11 cellular contexts compared by ENCODE assay signal in the genomic region with DNA sequence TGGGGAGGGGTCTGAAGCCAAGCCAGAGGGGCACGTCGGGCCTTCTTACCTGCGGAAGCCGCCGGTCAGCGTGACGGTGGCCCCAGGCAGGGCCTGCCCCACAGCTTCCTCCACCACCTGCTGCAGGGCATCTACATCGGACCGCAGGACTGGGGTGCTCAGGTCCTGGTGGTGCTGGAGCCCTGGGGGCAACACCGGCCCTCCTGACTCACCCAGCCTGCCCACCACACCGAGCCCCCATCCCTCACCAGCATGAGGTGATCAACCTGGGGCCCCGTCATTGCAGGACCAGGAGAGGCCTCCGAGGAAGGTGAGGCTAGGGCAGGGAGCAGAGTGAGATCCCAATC. TPM values are rescaled to one million over a fixed set of nuclear protein-coding genes. Genes with fewer than 3 reads are reported as not detected.
DNase-seq lines count a peak whose midpoint lies in the region; ATAC-seq and TF ChIP-seq lines count a peak whose summit lies in the region.
"Had no signal": no experiment of that assay in that cellular context is flagged by ENCODE, and none has a peak within 500 bp of the region (broad histone marks: within the 10 kb centered on the region; RNA-seq: fewer than 3 reads in every experiment).

No MANE protein-coding gene starts in this region.

- H3K4me1 ChIP-seq in SJSA1 (replicated peaks) (peaks cover 20% of the 10 kb centered on the region), left lung (peaks cover 0 to 34% of the 10 kb centered on the region in 2 donors), stomach (peaks cover 31 to 77% (median 59%) of the 10 kb centered on the region in 4 donors)

- H3K9me3 ChIP-seq in SJSA1 (replicated peaks) (no peaks in the 10 kb centered on the region), left lung (no peaks in the 10 kb centered on the region), stomach (no peaks in the 10 kb centered on the region)

- intact Hi-C loops in left lung (cut with DNase I) = no loop called here
- intact Hi-C loops in stomach (cut with DNase I; ENCODE audit: low total_unique reads) = loop anchor here (10.0 kb wide), 2 partner anchors 50 to 120 kb away; partner anchors contain the start of gene POLD2

- TF ChIP-seq POLR2A in stomach (IDR thresholded peaks at IDR 0.05) = no peak

- H3K36me3 ChIP-seq in SJSA1 = peaks cover 60% of the 10 kb centered on the region
- H3K36me3 ChIP-seq in left lung = peaks cover 0 to 69% of the 10 kb centered on the region in 2 donors
- H3K36me3 ChIP-seq in stomach = peaks cover 45 to 69% (median 68%) of the 10 kb centered on the region in 4 donors

- no peak for TF ChIP-seq EP300 in stomach (IDR thresholded peaks at IDR 0.05)

- H3K27me3 ChIP-seq in SJSA1 (replicated peaks) (no peaks in the 10 kb centered on the region), left lung (no peaks in the 10 kb centered on the region), stomach (no peaks in the 10 kb centered on the region)

- TF ChIP-seq CTCF in left lung (IDR thresholded peaks at IDR 0.05) = no peak
- no peak for TF ChIP-seq CTCF in stomach (IDR thresholded peaks at IDR 0.05)
- TF ChIP-seq CTCF in GM10266 (IDR thresholded peaks at IDR 0.05; ENCODE audit: control insufficient read depth, insufficient read depth, low read depth, missing control alignments) = no peak

- ATAC-seq in GM18907 (IDR thresholded peaks at IDR 0.05; ENCODE audit: unreplicated experiment) = peak; percentile 11
- peak; percentile 6 for ATAC-seq in left lung

- peak overlapping the region; percentile 79 for H3K27ac ChIP-seq in SJSA1
- H3K27ac ChIP-seq in left lung = peak overlapping the region; percentile 42 to 91
- peak overlapping the region; percentile 44 to 87 (median 78) for H3K27ac ChIP-seq in stomach

- WGBS in stomach, 5 donors = 76 to 94% (median 87%) methylated on average over 5 to 13 of the region's 13 CpGs

- DNase-seq in SJSA1 (ENCODE audit: low read depth in 1 of 2, low spot score in 2 of 2) = no peak
- no peak for DNase-seq in left lung
- DNase-seq in stomach = no peak
- no peak for DNase-seq in GM03348 (ENCODE audit: low spot score)
- DNase-seq in NCI-H128 (lab: John Stamatoyannopoulos, UW; ENCODE audit: unreplicated experiment) = no peak
- no peak for DNase-seq in ureter (ENCODE audit: low spot score)
- DNase-seq in GM10266 (ENCODE audit: extremely low spot score) = no peak
- DNase-seq: DND-41, SW 1271 had no signal

- H3K4me3 ChIP-seq in SJSA1 (no peak overlapping the region), left lung (peak overlapping the region in 1 of 2 donors; percentile 16), stomach (no peak overlapping the region)

RNA-seq across cellular contexts. Expression of gene POLM, which starts 8.0 kb away (rescaled TPM):
- 5.4 and 10.7 TPM in 2 replicates for total RNA-seq in SJSA1 (2014; rRNA removed; shearing (Covaris generic))
- total RNA-seq in left lung (10 to 100 TPM; 16.7 to 26.4 TPM), stomach (10 to 100 TPM in 4 of 5 donors, 1 to 10 TPM in 1; 4.7 to 94.2 (median 17.8) TPM), ureter (46.5 TPM)
- 10 to 100 TPM; 10.2 to 18.6 (median 10.6) TPM for polyA plus RNA-seq in stomach

RNA-seq across cellular contexts. Expression of gene PGAM2, which starts 9.0 kb away (rescaled TPM):
- total RNA-seq in SJSA1 (2014; rRNA removed; shearing (Covaris generic)) = 0.13 TPM in 1 of 2 replicates, not detected in the other
- total RNA-seq in left lung (under 1 TPM in 1 of 2 donors, not detected in 1; 0.79 TPM), stomach (under 1 TPM in 1 of 5 donors, not detected in 4; 0.92 TPM), ureter (0.62 TPM)
- polyA plus RNA-seq in stomach = 1 to 10 TPM; 3.1 to 5.8 (median 4.2) TPM
- total RNA-seq: activated CD8-positive, alpha-beta memory T cell treated with anti-CD3 and anti-CD28 coated beads for 36 hours had no signal

RNA-seq across cellular contexts. Expression of gene DBNL, which starts 29.8 kb away (rescaled TPM):
- total RNA-seq in SJSA1 (2014; rRNA removed; shearing (Covaris generic)) = 171 and 183 TPM in 2 replicates
- total RNA-seq in left lung (100 to 1,000 TPM in 1 of 2 donors, 10 to 100 TPM in 1; 93.3 to 119 TPM), stomach (100 to 1,000 TPM in 2 of 5 donors, 10 to 100 TPM in 3; 27.4 to 154 (median 77.8) TPM), ureter (107 TPM)
- 10 to 100 TPM; 75.9 to 98.7 (median 78.1) TPM for polyA plus RNA-seq in stomach

RNA-seq across cellular contexts. Expression of gene AEBP1, which starts 29.8 kb away (rescaled TPM):
- total RNA-seq in SJSA1 (2014; rRNA removed; shearing (Covaris generic)) = not detected in 2 replicates
- 100 to 1,000 TPM; 167 to 195 TPM for total RNA-seq in left lung
- 100 to 1,000 TPM in 1 of 5 donors, 10 to 100 TPM in 4; 37.3 to 179 (median 58.8) TPM for total RNA-seq in stomach
- polyA plus RNA-seq in stomach = 10 to 100 TPM; 14.6 to 36.7 (median 17.7) TPM
- 131 TPM for total RNA-seq in ureter

RNA-seq across cellular contexts. Expression of gene POLD2, which starts 49.0 kb away (rescaled TPM):
- 84.9 and 96.1 TPM in 2 replicates for total RNA-seq in SJSA1 (2014; rRNA removed; shearing (Covaris generic))
- total RNA-seq in left lung = 100 to 1,000 TPM in 1 of 2 donors, 10 to 100 TPM in 1; 68.3 to 115 TPM
- total RNA-seq in stomach = 10 to 100 TPM; 19.8 to 91.2 (median 34.3) TPM
- 10 to 100 TPM; 77.2 to 85.4 (median 79.6) TPM for polyA plus RNA-seq in stomach
- 92.0 TPM for total RNA-seq in ureter
